In the genomic region with DNA sequence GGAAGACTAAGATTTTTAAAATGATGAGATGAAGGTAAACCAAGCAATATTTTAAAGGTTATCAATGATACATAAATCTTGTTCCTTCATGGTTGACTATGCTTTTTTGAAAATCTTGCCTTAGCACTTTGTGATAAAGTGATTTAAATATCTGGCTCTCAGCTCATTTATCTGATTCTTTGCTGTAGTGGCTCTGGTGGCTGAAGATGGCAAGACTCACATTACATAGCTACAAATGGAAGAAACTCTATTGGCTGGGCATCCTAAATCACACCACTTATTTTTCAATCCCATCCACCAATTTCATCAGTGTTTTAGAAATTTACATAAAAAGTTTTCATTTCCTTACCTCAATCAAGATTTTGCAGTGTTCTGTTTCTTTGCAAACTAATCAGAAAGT, we compare ENCODE assay signal across 17 cellular contexts. TPM values are rescaled to one million over a fixed set of nuclear protein-coding genes. Genes with fewer than 3 reads are reported as not detected.
DNase-seq lines count a peak whose midpoint lies in the region; ATAC-seq, FAIRE-seq and TF ChIP-seq lines count a peak whose summit lies in the region.
"Had no signal": no experiment of that assay in that cellular context is flagged by ENCODE, and none has a peak within 500 bp of the region (broad histone marks: within the 10 kb centered on the region; RNA-seq: fewer than 3 reads in every experiment).

No MANE protein-coding gene starts in this region.

- TF ChIP-seq EP300 in K562 (IDR thresholded peaks at IDR 0.05; ENCODE audit: low read length) (no peak), transverse colon (IDR thresholded peaks at IDR 0.05; ENCODE audit: low read depth) (no peak)

- 0 out of 4 replicates have a peak, but pooled peaks of 1 of the 2 experiments have one; percentile 8 for TF ChIP-seq RAD21 in K562 (CRISPR knock-in tag; conservative IDR thresholded peaks at IDR 0.05 in 1 of 2, IDR thresholded peaks at IDR 0.05 in 1 of 2)

- peaks cover 2% of the 10 kb centered on the region for H3K27me3 ChIP-seq in BJ (ENCODE audit: control insufficient read depth, insufficient read depth, low read length)
- peaks cover 10 to 43% of the 10 kb centered on the region in 2 experiments; a peak in 4 of 5 replicates for H3K27me3 ChIP-seq in K562 (ENCODE audit: control insufficient read depth in 2 of 2, insufficient read depth in 2 of 2, low read length in 2 of 2)
- H3K27me3 ChIP-seq in right cardiac atrium (ENCODE audit: control insufficient read depth, insufficient read depth), result no peaks in the 10 kb centered on the region
- H3K27me3 ChIP-seq in transverse colon, result peaks cover 10% of the 10 kb centered on the region
- H3K27me3 ChIP-seq: right lobe of liver had no signal

- in situ Hi-C loops in K562 (cut with MboI), result no loop called here
- in situ Hi-C loops in transverse colon (cut with MboI; ENCODE audit: low pct_ligation_motif_present in 1 of 4, low pct_unique_long_range_greater_than_20kb in 1 of 4, low sequenced_read_pairs in 3 of 4), result no loop called here

- no peak overlapping the region for H3K4me2 ChIP-seq in K562 (ENCODE audit: insufficient read depth, low read length)

- H3K4me1 Mint-ChIP-seq in neural crest cell, result peaks cover 10% of the 10 kb centered on the region

- H3K9me3 ChIP-seq in K562 (replicated peaks; ENCODE audit: control insufficient read depth, insufficient read depth, low read depth, low read length) (no peaks in the 10 kb centered on the region), right cardiac atrium (ENCODE audit: control insufficient read depth, low read length) (no peaks in the 10 kb centered on the region), transverse colon (no peaks in the 10 kb centered on the region)
- H3K9me3 ChIP-seq: lower lobe of right lung, right lobe of liver had no signal

- H3K4me3 ChIP-seq in BJ (ENCODE audit: low read depth, low read length) (no peak overlapping the region), GM12865 (ENCODE audit: low read depth, low read length) (no peak overlapping the region), K562 (no peak overlapping the region), right cardiac atrium (ENCODE audit: low read length) (no peak overlapping the region), transverse colon (no peak overlapping the region)
- H3K4me3 ChIP-seq: lower lobe of right lung, right lobe of liver had no signal

- no peak overlapping the region for H3K27ac ChIP-seq in K562 (ENCODE audit: extremely low read depth, low read depth, low read length)
- no peak overlapping the region for H3K27ac ChIP-seq in right cardiac atrium (ENCODE audit: low read length)
- H3K27ac ChIP-seq in transverse colon, result no peak overlapping the region
- H3K27ac ChIP-seq: lower lobe of right lung, right lobe of liver had no signal

- no peaks in the 10 kb centered on the region for H3K9me1 ChIP-seq in K562 (ENCODE audit: control insufficient read depth, insufficient read depth, low read length)

- H3K36me3 Mint-ChIP-seq in neural crest cell (ENCODE audit: low read depth), result no peaks in the 10 kb centered on the region

- H4K20me1 ChIP-seq in K562 (replicated peaks; ENCODE audit: control insufficient read depth, insufficient read depth, low read length), result no peaks in the 10 kb centered on the region

- CTCF ChIA-PET in BJ (lab: Yijun Ruan, JAX), result interaction anchor here (0.7 to 2.6 kb wide), 6 partner anchors 8 to 208 kb away, joined by 3 to 11 read pairs (median 4); no protein-coding TSS in a partner anchor
- CTCF ChIA-PET in K562 (lab: Yijun Ruan, JAX; ENCODE audit: low intra/inter-chr PET ratio), result no interaction called here

- H3K4me3 Mint-ChIP-seq in neural crest cell, result no peak overlapping the region
- H3K4me3 Mint-ChIP-seq: dendritic cell treated with granulocyte-macrophage colony-stimulating factor and Interleukin-4, amounts not matched to agents 40 ng/mL and 50 ng/mL, for 4 days had no signal

- no peaks in the 10 kb centered on the region for H3K4me1 ChIP-seq in K562 (replicated peaks in 1 of 2; ENCODE audit: control insufficient read depth in 2 of 2, insufficient read depth in 2 of 2, low read length in 2 of 2)
- no peaks in the 10 kb centered on the region for H3K4me1 ChIP-seq in right cardiac atrium (ENCODE audit: control insufficient read depth, insufficient read depth, low read length)
- no peaks in the 10 kb centered on the region for H3K4me1 ChIP-seq in transverse colon
- H3K4me1 ChIP-seq: lower lobe of right lung, right lobe of liver had no signal

- no peaks in the 10 kb centered on the region for H3K9me3 Mint-ChIP-seq in neural crest cell
- H3K9me3 Mint-ChIP-seq: dendritic cell treated with granulocyte-macrophage colony-stimulating factor and Interleukin-4, amounts not matched to agents 40 ng/mL and 50 ng/mL, for 4 days had no signal

- POLR2A ChIA-PET in BJ (lab: Charles Lee), result no interaction called here
- POLR2A ChIA-PET in K562 (lab: Yijun Ruan, JAX), result no interaction called here

- TF ChIP-seq POLR2A in K562 (conservative IDR thresholded peaks at IDR 0.05) (no peak), transverse colon (IDR thresholded peaks at IDR 0.05) (no peak)

- DNase-seq in BJ (ENCODE audit: low read depth), result no peak
- DNase-seq in GM12865 (ENCODE audit: low read depth), result peak; percentile 29
- peak in 3 of 4 experiments; percentile 17 to 47 (median 43) for DNase-seq in K562 (ENCODE audit: extremely low read depth in 1 of 4, low spot score in 3 of 4)
- no peak for DNase-seq in neural crest cell (ENCODE audit: low read depth, low spot score)
- DNase-seq in right cardiac atrium, result no peak
- DNase-seq in transverse colon, result no peak
- DNase-seq in cardiac septum (ENCODE audit: low spot score), result no peak
- DNase-seq: activated CD4-positive, alpha-beta T cell treated with anti-CD3 and anti-CD28 coated beads for 4 hours; activated gamma-delta T cell; lower lobe of right lung; NCI-H2107; NCI-H510A treated with DMSO at 0.1 percent for 48 hours; right lobe of liver; T-helper 1 cell had no signal

- H3K27me3 Mint-ChIP-seq in neural crest cell (ENCODE audit: low read depth), result no peaks in the 10 kb centered on the region
- H3K27me3 Mint-ChIP-seq: dendritic cell treated with granulocyte-macrophage colony-stimulating factor and Interleukin-4, amounts not matched to agents 40 ng/mL and 50 ng/mL, for 4 days had no signal

- no TSS peak for BruUV-seq in K562 (replicated peaks; lab: Mats Ljungman, UMichigan)

- H3K27ac Mint-ChIP-seq in neural crest cell (ENCODE audit: unreplicated experiment), result no peak overlapping the region
- H3K27ac Mint-ChIP-seq: dendritic cell treated with granulocyte-macrophage colony-stimulating factor and Interleukin-4, amounts not matched to agents 40 ng/mL and 50 ng/mL, for 4 days had no signal

- no peak overlapping the region for H3K9ac ChIP-seq in K562 (ENCODE audit: insufficient read depth in 1 of 2, low read depth in 2 of 2, low read length in 2 of 2)

- H3K79me2 ChIP-seq in K562 (ENCODE audit: control insufficient read depth, insufficient read depth, low read length), result no peaks in the 10 kb centered on the region

- peak; percentile 63; the same call in 1 of the 3 replicates for ATAC-seq in K562
- ATAC-seq in right cardiac atrium, result no peak
- ATAC-seq: HepG2, lower lobe of right lung had no signal

- intact Hi-C loops in K562 (cut with micrococcal nuclease) (no loop called here), right cardiac atrium (cut with DNase I) (no loop called here), transverse colon (cut with DNase I; ENCODE audit: low total_unique reads) (no loop called here), cardiac septum (cut with DNase I) (no loop called here)

- no peak overlapping the region for H2AFZ ChIP-seq in K562 (ENCODE audit: low read depth, low read length)

- peak; percentile 74 for FAIRE-seq in K562 (lab: Jason Lieb, UNC)
- FAIRE-seq: bronchial epithelial cell, HepG2 had no signal

- TF ChIP-seq CTCF in BJ (IDR thresholded peaks at IDR 0.05; ENCODE audit: insufficient read depth, low read depth, low read length) (peak; percentile 56), GM12865 (IDR thresholded peaks at IDR 0.05; ENCODE audit: insufficient read depth, low read depth, low read length, missing control alignments) (peak; percentile 37), K562 (IDR thresholded peaks at IDR 0.05 in 2 of 3, conservative IDR thresholded peaks at IDR 0.05 in 1 of 3; ENCODE audit: insufficient read depth in 2 of 3, low read depth in 1 of 3, low read length in 3 of 3) (peak; percentile 18 to 45 (median 44); a peak in 4 of 6 replicates), neural crest cell (conservative IDR thresholded peaks at IDR 0.05) (peak; percentile 68), transverse colon (IDR thresholded peaks at IDR 0.05) (peak in 1 of 5 experiments; percentile 41)

- H3K36me3 ChIP-seq in BJ (ENCODE audit: control insufficient read depth, insufficient read depth, low read length), result no peaks in the 10 kb centered on the region
- no peaks in the 10 kb centered on the region for H3K36me3 ChIP-seq in K562 (ENCODE audit: control insufficient read depth, insufficient read depth, low read length)
- no peaks in the 10 kb centered on the region for H3K36me3 ChIP-seq in transverse colon
- H3K36me3 ChIP-seq: lower lobe of right lung, right lobe of liver had no signal

RNA-seq across cellular contexts. Expression of a gene that starts 16.6 kb away (rescaled TPM):
- 15.3 and 32.4 TPM in 2 replicates for polyA plus RNA-seq in BJ (2011; rRNA removed)
- 5.5 TPM in 2 replicates for polyA minus RNA-seq in BJ (2011; rRNA and poly(A)+ RNA removed)
- total RNA-seq in K562 (2011; cell fraction: chromatin; rRNA removed; ENCODE audit: low replicate concordance), result not detected in 2 replicates
- total RNA-seq in K562 (2011; cell fraction: nucleolus; rRNA removed), result not detected in 2 replicates
- total RNA-seq in K562 (2011; cell fraction: nucleoplasm; rRNA removed), result not detected in 2 replicates
- total RNA-seq in K562 (2014; rRNA removed), result not detected in 2 replicates
- not detected in 2 replicates for total RNA-seq in K562 (2014; rRNA removed; fragmentation: Illumina TruSeq; extraction: Trizol)
- total RNA-seq in K562 (2015; rRNA removed; fragmentation: Illumina TruSeq; extraction: Trizol), result not detected in 2 replicates
- total RNA-seq in K562 (2021), result 0.07 TPM in 1 of 2 replicates, not detected in the other
- polyA plus RNA-seq in K562 (2011; rRNA removed), result not detected in 2 replicates
- polyA plus RNA-seq in K562 (2011; cell fraction: cytosol; rRNA removed), result not detected in 2 replicates
- not detected in 2 replicates for polyA plus RNA-seq in K562 (2011; cell fraction: nucleus; rRNA removed)
- polyA plus RNA-seq in K562 (2012), result not detected in 2 replicates
- not detected in 2 replicates for polyA plus RNA-seq in K562 (2014; fragmentation: Illumina TruSeq; extraction: Trizol)
- not detected for polyA plus RNA-seq in K562 (2014; fragmentation: Nextera tagmentation; extraction: Ambion mirVana)
- not detected in 2 replicates for polyA plus RNA-seq in K562 (2014; rRNA removed)
- not detected in 2 replicates for polyA minus RNA-seq in K562 (2011; rRNA and poly(A)+ RNA removed)
- polyA minus RNA-seq in K562 (2011; cell fraction: cytosol; rRNA and poly(A)+ RNA removed), result not detected in 2 replicates
- polyA minus RNA-seq in K562 (2011; cell fraction: nucleus; rRNA and poly(A)+ RNA removed), result not detected in 2 replicates
- total RNA-seq in neural crest cell, result 49.8 and 51.9 TPM in 2 replicates
- total RNA-seq in right cardiac atrium, result 10 to 100 TPM; 31.4 to 76.1 (median 49.9) TPM
- polyA plus RNA-seq in right cardiac atrium, result 18.2 TPM
- 10 to 100 TPM in 1 of 4 donors, 1 to 10 TPM in 3; 2.6 to 10.8 (median 8.3) TPM for total RNA-seq in transverse colon
- 9.9 TPM for total RNA-seq in cardiac septum

Comparison
In these comparisons a context has a peak if more than half of its experiments do, and no peak if none do; other contexts are left out.
1. DNase-seq: peak in GM12865 (single experiment) and K562 (3 of 4); none in BJ (single experiment), neural crest cell (single experiment), right cardiac atrium (0 of 3), transverse colon (single experiment) and cardiac septum (single experiment).